ENCODE assay signal across 8 cellular contexts in the genomic region with DNA sequence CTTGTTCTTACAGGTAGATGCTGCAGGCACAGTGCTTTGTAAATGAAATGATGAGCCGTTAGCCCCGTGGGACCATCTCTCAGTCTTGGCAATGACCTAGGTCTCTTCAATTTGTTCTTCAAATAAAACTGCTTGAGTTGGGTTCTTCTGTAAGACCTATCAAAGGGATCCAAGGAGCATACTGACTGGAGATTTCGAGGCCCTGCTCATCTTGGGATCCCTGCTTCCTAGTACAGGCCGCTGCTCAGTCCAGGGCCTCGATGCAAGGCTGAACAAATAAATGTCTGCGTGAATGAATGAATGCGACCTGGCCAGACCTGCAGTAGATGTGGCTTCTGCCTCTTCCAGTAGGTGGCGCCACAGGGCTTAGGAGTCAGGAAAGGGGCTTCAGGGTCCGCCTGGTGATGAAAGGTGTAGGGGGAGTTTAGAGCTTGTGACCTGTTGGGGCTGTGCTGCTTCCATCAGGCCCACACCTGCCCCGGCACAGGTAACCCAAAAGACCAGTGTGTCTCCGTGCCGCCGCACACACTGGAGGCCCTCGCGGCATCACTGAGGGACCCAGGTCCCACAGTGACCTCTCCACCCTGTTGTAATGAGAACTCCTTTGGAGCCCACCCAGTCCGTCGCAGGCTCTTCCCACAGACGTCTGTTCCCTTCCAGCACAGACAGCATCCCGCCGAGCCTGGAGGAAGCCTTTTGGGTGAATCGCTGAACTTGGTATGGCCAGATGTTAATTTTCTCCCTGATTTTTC. TPM values are rescaled to one million over a fixed set of nuclear protein-coding genes. Genes with fewer than 3 reads are reported as not detected.
A peak's percentile ranks its signal among the peaks of the same experiment; 100 is the strongest.
DNase-seq lines count a peak whose midpoint lies in the region; ATAC-seq and TF ChIP-seq lines count a peak whose summit lies in the region.

No MANE protein-coding gene starts in this region.

- ATAC-seq in left cardiac atrium (peak in 1 of 2 donors; percentile 36), HG03439 (IDR thresholded peaks at IDR 0.05; ENCODE audit: unreplicated experiment) (no peak), GM18505 (IDR thresholded peaks at IDR 0.05; ENCODE audit: unreplicated experiment) (no peak)

- H3K27ac ChIP-seq in A673 (ENCODE audit: low read depth, low read length, poor library complexity, severe bottlenecking) (no peak overlapping the region), sigmoid colon (peak overlapping the region; percentile 80 to 98 (median 97))

- H3K9me3 Mint-ChIP-seq in activated T-helper 2 cell treated with anti-CD3 and anti-CD28 coated beads, Interferon-gamma antibody, Interleukin-2, Interleukin-4, amounts not matched to agents 10 μg/mL and 5 μg/mL and 100 μg/mL, durations not matched to agents 14 hours and 24 hours and 36 hours = no peaks in the 10 kb centered on the region

- H3K9me3 ChIP-seq in A673 (ENCODE audit: low read depth, low read length, poor library complexity, severe bottlenecking) = no peaks in the 10 kb centered on the region
- no peaks in the 10 kb centered on the region for H3K9me3 ChIP-seq in sigmoid colon

- peaks cover 8% of the 10 kb centered on the region for H3K4me1 Mint-ChIP-seq in activated T-helper 2 cell treated with anti-CD3 and anti-CD28 coated beads, Interferon-gamma antibody, Interleukin-2, Interleukin-4, amounts not matched to agents 10 μg/mL and 5 μg/mL and 100 μg/mL, durations not matched to agents 14 hours and 24 hours and 36 hours (ENCODE audit: low read depth)

- no peak for TF ChIP-seq POLR2A in sigmoid colon (IDR thresholded peaks at IDR 0.05)
- no peak for TF ChIP-seq POLR2A in GM18505 (IDR thresholded peaks at IDR 0.05; ENCODE audit: borderline replicate concordance, extremely low read depth, insufficient read depth, insufficient read length)

- CTCF ChIA-PET in A673 (lab: Charles Lee) = interaction anchor here (0.7 to 1.6 kb wide), 4 partner anchors 35 to 526 kb away, joined by 3 to 9 read pairs (median 5); no protein-coding TSS in a partner anchor

- intact Hi-C loops in A673 (cut with micrococcal nuclease; ENCODE audit: unreplicated experiment) (loop anchor here (1.0 to 2.0 kb wide), 2 partner anchors 227 to 528 kb away; no protein-coding TSS in a partner anchor), left cardiac atrium (cut with DNase I) (loop anchor here (10.0 kb wide), 3 partner anchors 108 to 228 kb away; no protein-coding TSS in a partner anchor), sigmoid colon (cut with DNase I) (loop anchor here (2.0 to 10.0 kb wide), 7 partner anchors 40 to 528 kb away; no protein-coding TSS in a partner anchor)
- intact Hi-C loops in activated T-helper 2 cell treated with anti-CD3 and anti-CD28 coated beads, Interferon-gamma antibody, Interleukin-2, Interleukin-4, amounts not matched to agents 10 μg/mL and 5 μg/mL and 100 μg/mL, durations not matched to agents 14 hours and 24 hours and 36 hours (cut with micrococcal nuclease) = loop anchor here (10.0 kb wide), 1 partner anchor 528 kb away; no protein-coding TSS in a partner anchor

- no peak overlapping the region for H3K4me3 ChIP-seq in A673 (ENCODE audit: low read depth, low read length, poor library complexity, severe bottlenecking)
- no peak overlapping the region for H3K4me3 ChIP-seq in GM12865 (ENCODE audit: low read depth, low read length)
- peak overlapping the region; percentile 15 to 92 (median 45) for H3K4me3 ChIP-seq in sigmoid colon

- TF ChIP-seq EP300 in sigmoid colon (IDR thresholded peaks at IDR 0.05) = no peak

- POLR2A ChIA-PET in A673 (lab: Charles Lee; ENCODE audit: low non-redundant PET) = interaction anchor here (0.5 kb wide), 1 partner anchor 227 kb away, joined by 8 read pairs; no protein-coding TSS in a partner anchor

- H3K27me3 ChIP-seq in A673 (replicated peaks; ENCODE audit: insufficient read depth, low read depth, low read length, poor library complexity) (peaks cover 24% of the 10 kb centered on the region), sigmoid colon (no peaks in the 10 kb centered on the region)

- no peaks in the 10 kb centered on the region for H3K36me3 ChIP-seq in A673 (ENCODE audit: insufficient read depth, low read length, poor library complexity, severe bottlenecking)
- H3K36me3 ChIP-seq in sigmoid colon = no peaks in the 10 kb centered on the region

- no peaks in the 10 kb centered on the region for H3K36me3 Mint-ChIP-seq in activated T-helper 2 cell treated with anti-CD3 and anti-CD28 coated beads, Interferon-gamma antibody, Interleukin-2, Interleukin-4, amounts not matched to agents 10 μg/mL and 5 μg/mL and 100 μg/mL, durations not matched to agents 14 hours and 24 hours and 36 hours (ENCODE audit: low read depth)

- H3K4me1 ChIP-seq in A673 (ENCODE audit: insufficient read depth, low read length, poor library complexity, severe bottlenecking) = peaks cover 12% of the 10 kb centered on the region
- H3K4me1 ChIP-seq in sigmoid colon = peaks cover 0 to 64% (median 57%) of the 10 kb centered on the region in 4 donors

- peaks cover 56% of the 10 kb centered on the region for H3K27me3 Mint-ChIP-seq in activated T-helper 2 cell treated with anti-CD3 and anti-CD28 coated beads, Interferon-gamma antibody, Interleukin-2, Interleukin-4, amounts not matched to agents 10 μg/mL and 5 μg/mL and 100 μg/mL, durations not matched to agents 14 hours and 24 hours and 36 hours (ENCODE audit: low read depth)

- DNase-seq in A673 (ENCODE audit: low spot score) (peak; percentile 82), GM12865 (ENCODE audit: low read depth) (peak; percentile 63), NCI-H345 treated with DMSO at 0.1 percent for 48 hours (lab: John Stamatoyannopoulos, UW; ENCODE audit: unreplicated experiment) (peak; percentile 28), left cardiac atrium (peak; percentile 74), sigmoid colon (peak; percentile 90)
- peak; percentile 27 for DNase-seq in activated T-helper 2 cell treated with anti-CD3 and anti-CD28 coated beads, Interferon-gamma antibody, Interleukin-2, Interleukin-4, amounts not matched to agents 10 μg/mL and 5 μg/mL and 100 μg/mL, durations not matched to agents 14 hours and 24 hours and 36 hours (ENCODE audit: low spot score)

- TF ChIP-seq CTCF in A673 (conservative IDR thresholded peaks at IDR 0.05; ENCODE audit: low read depth, low read length) (peak; percentile 96), GM12865 (IDR thresholded peaks at IDR 0.05; ENCODE audit: insufficient read depth, low read depth, low read length, missing control alignments) (peak; percentile 71), sigmoid colon (IDR thresholded peaks at IDR 0.05) (peak; percentile 79 to 90 (median 83))

- H3K4me3 Mint-ChIP-seq in activated T-helper 2 cell treated with anti-CD3 and anti-CD28 coated beads, Interferon-gamma antibody, Interleukin-2, Interleukin-4, amounts not matched to agents 10 μg/mL and 5 μg/mL and 100 μg/mL, durations not matched to agents 14 hours and 24 hours and 36 hours (ENCODE audit: low read depth) = no peak overlapping the region

- WGBS in sigmoid colon, 2 donors = 59 to 61% methylated on average over 21 of the region's 21 CpGs

- no TSS peak for BruUV-seq in A673 (replicated peaks; lab: Mats Ljungman, UMichigan)

- no peak overlapping the region for H3K27ac Mint-ChIP-seq in activated T-helper 2 cell treated with anti-CD3 and anti-CD28 coated beads, Interferon-gamma antibody, Interleukin-2, Interleukin-4, amounts not matched to agents 10 μg/mL and 5 μg/mL and 100 μg/mL, durations not matched to agents 14 hours and 24 hours and 36 hours

RNA-seq across cellular contexts. Expression of gene CACNA1C, which starts 4.4 kb away (rescaled TPM):
- 3.7 and 5.2 TPM in 2 replicates for total RNA-seq in A673 (2021)
- 0.11 and 0.14 TPM in 2 replicates for total RNA-seq in activated T-helper 2 cell treated with anti-CD3 and anti-CD28 coated beads, Interferon-gamma antibody, Interleukin-2, Interleukin-4, amounts not matched to agents 10 μg/mL and 5 μg/mL and 100 μg/mL, durations not matched to agents 14 hours and 24 hours and 36 hours
- total RNA-seq in left cardiac atrium = 100 to 1,000 TPM in 1 of 2 donors, 10 to 100 TPM in 1; 99.2 to 127 TPM
- 100 to 1,000 TPM in 2 of 4 donors, 10 to 100 TPM in 2; 62.0 to 213 (median 119) TPM for total RNA-seq in sigmoid colon
- 1 to 10 TPM in 1 of 3 donors, under 1 TPM in 2; 0.46 to 7.6 (median 0.60) TPM for polyA plus RNA-seq in sigmoid colon

RNA-seq across cellular contexts. Expression of gene DCP1B, which starts 53.0 kb away (rescaled TPM):
- total RNA-seq in A673 (2021) = 8.8 and 9.7 TPM in 2 replicates
- total RNA-seq in activated T-helper 2 cell treated with anti-CD3 and anti-CD28 coated beads, Interferon-gamma antibody, Interleukin-2, Interleukin-4, amounts not matched to agents 10 μg/mL and 5 μg/mL and 100 μg/mL, durations not matched to agents 14 hours and 24 hours and 36 hours = 9.2 and 10.2 TPM in 2 replicates
- 1 to 10 TPM; 3.1 to 3.7 TPM for total RNA-seq in left cardiac atrium
- 10 to 100 TPM; 24.8 to 47.7 (median 35.5) TPM for total RNA-seq in sigmoid colon
- polyA plus RNA-seq in sigmoid colon = 1 to 10 TPM; 5.5 to 8.5 (median 7.2) TPM

Comparison
In these comparisons a context has a peak if more than half of its experiments do, and no peak if none do; other contexts are left out.
1. DNase-seq: peak in every context shown above with its lines; median percentile 90 in sigmoid colon; 82 in A673; 74 in left cardiac atrium; 63 in GM12865; 28 in NCI-H345 treated with DMSO at 0.1 percent for 48 hours; 27 in activated T-helper 2 cell treated with anti-CD3 and anti-CD28 coated beads, Interferon-gamma antibody, Interleukin-2, Interleukin-4, amounts not matched to agents 10 μg/mL and 5 μg/mL and 100 μg/mL, durations not matched to agents 14 hours and 24 hours and 36 hours.
2. H3K4me3 ChIP-seq: peak in sigmoid colon (4 of 4); none in A673 (single experiment) and GM12865 (single experiment).
3. RNA of gene CACNA1C, which starts 4.4 kb away (total RNA-seq): 62.0 to 213 TPM in sigmoid colon and 99.2 to 127 TPM in left cardiac atrium; 3.7 to 5.2 TPM in A673 and 0.11 to 0.14 TPM in activated T-helper 2 cell treated with anti-CD3 and anti-CD28 coated beads, Interferon-gamma antibody, Interleukin-2, Interleukin-4, amounts not matched to agents 10 μg/mL and 5 μg/mL and 100 μg/mL, durations not matched to agents 14 hours and 24 hours and 36 hours; every median in the first group is over 10 times any median in the second.
4. Peak in every context shown above with its lines, with median percentiles within 50 percentile points of each other: CTCF ChIP-seq.